ENCODE assay signal across 8 cellular contexts in genomic region chr7:149838992-149839408, GRCh38. TPM values are rescaled to one million over a fixed set of nuclear protein-coding genes. Genes with fewer than 3 reads are reported as not detected.
DNase-seq lines count a peak whose midpoint lies in the region; ATAC-seq and TF ChIP-seq lines count a peak whose summit lies in the region.

No MANE protein-coding gene starts in this region.

- peaks cover 45% of the 10 kb centered on the region for H3K4me1 Mint-ChIP-seq in CD4-positive, alpha-beta T cell (ENCODE audit: low read depth)

- intact Hi-C loops in CD4-positive, alpha-beta T cell (cut with DNase I, micrococcal nuclease), result loop anchor here (1.0 to 10.0 kb wide), 7 partner anchors 18 to 1246 kb away; partner anchors contain the start of genes AGAP3 (in 1 of the 2), ATP6V0E2 (in 1 of the 2), FASTK (in 1 of the 2) and TMUB1 (in 1 of the 2)
- intact Hi-C loops in body of pancreas (cut with DNase I), result no loop called here

- POLR2A ChIA-PET in CD4-positive, alpha-beta T cell (lab: Charles Lee), result interaction anchor here (1.5 to 3.1 kb wide), 5 partner anchors 11 to 529 kb away, joined by 4 to 83 read pairs (median 15); partner anchors contain the start of genes ATP6V0E2 and REPIN1

- no peaks in the 10 kb centered on the region for H3K27me3 Mint-ChIP-seq in CD4-positive, alpha-beta T cell

- ATAC-seq in CD4-positive, alpha-beta T cell (ENCODE audit: poor library complexity), result no peak
- ATAC-seq in body of pancreas (no peak), GM19324 (IDR thresholded peaks at IDR 0.05; ENCODE audit: low FRiP score, unreplicated experiment) (no peak), GM21737 (IDR thresholded peaks at IDR 0.05; ENCODE audit: unreplicated experiment) (no peak)

- H3K36me3 Mint-ChIP-seq in CD4-positive, alpha-beta T cell (ENCODE audit: low read depth), result peaks cover 5% of the 10 kb centered on the region

- H3K27me3 ChIP-seq in CD4-positive, alpha-beta T cell (ENCODE audit: control insufficient read depth, insufficient read depth, low read length), result no peaks in the 10 kb centered on the region
- peaks cover 2% of the 10 kb centered on the region; the same call in 1 of the 2 replicates for H3K27me3 ChIP-seq in KMS-11 (ENCODE audit: insufficient read depth, low read depth)
- no peaks in the 10 kb centered on the region for H3K27me3 ChIP-seq in body of pancreas

- TF ChIP-seq POLR2A in body of pancreas (IDR thresholded peaks at IDR 0.05), result no peak

- H3K36me3 ChIP-seq in KMS-11 (ENCODE audit: insufficient read depth) (no peaks in the 10 kb centered on the region), body of pancreas (replicated peaks in 1 of 2; ENCODE audit: insufficient read depth in 1 of 2, low read depth in 2 of 2) (no peaks in the 10 kb centered on the region), urinary bladder (ENCODE audit: insufficient read depth) (no peaks in the 10 kb centered on the region)

- peak overlapping the region; percentile 75 for H3K4me2 ChIP-seq in KMS-11

- WGBS in body of pancreas, 2 donors, result 7 to 12% methylated on average over 6 of the region's 6 CpGs
- 13% methylated on average over 6 of the region's 6 CpGs for WGBS in urinary bladder

- no peaks in the 10 kb centered on the region for H3K9me3 Mint-ChIP-seq in CD4-positive, alpha-beta T cell

- peak overlapping the region; percentile 62 for H3K27ac Mint-ChIP-seq in CD4-positive, alpha-beta T cell

- peaks cover 13% of the 10 kb centered on the region for H3K4me1 ChIP-seq in KMS-11 (ENCODE audit: low read depth, poor library complexity, severe bottlenecking)
- peaks cover 14% of the 10 kb centered on the region for H3K4me1 ChIP-seq in body of pancreas
- H3K4me1 ChIP-seq in urinary bladder (ENCODE audit: insufficient read depth), result no peaks in the 10 kb centered on the region

- peak overlapping the region; percentile 72 for H3K27ac ChIP-seq in CD4-positive, alpha-beta T cell (ENCODE audit: low read depth, low read length)
- H3K27ac ChIP-seq in KMS-11, result no peak overlapping the region
- H3K27ac ChIP-seq in body of pancreas, result peak overlapping the region; percentile 56 to 88 (median 79)
- no peak overlapping the region for H3K27ac ChIP-seq in urinary bladder (ENCODE audit: low read depth)

- H3K4me3 ChIP-seq in KMS-11 (IDR thresholded peaks at IDR 0.05; ENCODE audit: insufficient read depth, low read depth, low read length) (peak overlapping the region; percentile 64), body of pancreas (peak overlapping the region; percentile 87 to 98), urinary bladder (ENCODE audit: low read depth, low read length) (peak overlapping the region; percentile 78)

- peak overlapping the region; percentile 51; the same call in 1 of the 2 replicates for H3K9ac ChIP-seq in KMS-11

- no peak for DNase-seq in CD4-positive, alpha-beta T cell
- DNase-seq in body of pancreas, result no peak
- peak; percentile 22 for DNase-seq in medulla oblongata (ENCODE audit: extremely low spot score)
- DNase-seq in effector CD8-positive, alpha-beta T cell (lab: John Stamatoyannopoulos, UW), result no peak

- CTCF ChIA-PET in CD4-positive, alpha-beta T cell (lab: Charles Lee), result interaction anchor here (1.1 to 1.7 kb wide), 5 partner anchors 18 to 214 kb away, joined by 3 to 6 read pairs (median 4); no protein-coding TSS in a partner anchor

- H3K4me3 Mint-ChIP-seq in CD4-positive, alpha-beta T cell, result peak overlapping the region; percentile 89

- no peak for TF ChIP-seq CTCF in CD4-positive, alpha-beta T cell (IDR thresholded peaks at IDR 0.05)
- TF ChIP-seq CTCF in KMS-11 (conservative IDR thresholded peaks at IDR 0.05; ENCODE audit: low read depth, low read length) (no peak), body of pancreas (IDR thresholded peaks at IDR 0.05) (no peak)

- no peaks in the 10 kb centered on the region for H4K20me1 ChIP-seq in KMS-11 (ENCODE audit: insufficient read depth)

- peaks cover 7% of the 10 kb centered on the region; the same call in 1 of the 2 replicates for H3K79me2 ChIP-seq in KMS-11 (ENCODE audit: insufficient read depth, low read depth)

- no peaks in the 10 kb centered on the region for H3K9me3 ChIP-seq in CD4-positive, alpha-beta T cell (ENCODE audit: control insufficient read depth, low read length)
- no peaks in the 10 kb centered on the region for H3K9me3 ChIP-seq in body of pancreas

- H2AFZ ChIP-seq in KMS-11 (ENCODE audit: low read depth), result peak overlapping the region; percentile 68

RNA-seq across cellular contexts. Expression of gene ZNF862, which starts 0.8 kb away (rescaled TPM):
- 10 to 100 TPM; 25.6 to 26.6 TPM for total RNA-seq in CD4-positive, alpha-beta T cell
- total RNA-seq in body of pancreas (10 to 100 TPM; 10.9 to 18.8 TPM), urinary bladder (16.5 TPM)
- 11.2 TPM for polyA plus RNA-seq in urinary bladder

RNA-seq across cellular contexts. Expression of gene ATP6V0E2, which starts 34.8 kb away (rescaled TPM):
- 10 to 100 TPM; 23.2 to 24.9 TPM for total RNA-seq in CD4-positive, alpha-beta T cell
- 10 to 100 TPM; 24.1 TPM for total RNA-seq in body of pancreas
- 8.2 TPM for total RNA-seq in urinary bladder
- 34.3 TPM for polyA plus RNA-seq in urinary bladder

Comparison
In these comparisons a context has a peak if more than half of its experiments do, and no peak if none do; other contexts are left out.
1. H3K27ac ChIP-seq: peak in CD4-positive, alpha-beta T cell (single experiment) and body of pancreas (4 of 4); none in KMS-11 (single experiment) and urinary bladder (single experiment).
2. Peak in every context shown above with its lines, with median percentiles within 50 percentile points of each other: H3K4me3 ChIP-seq.